In the genomic region with DNA sequence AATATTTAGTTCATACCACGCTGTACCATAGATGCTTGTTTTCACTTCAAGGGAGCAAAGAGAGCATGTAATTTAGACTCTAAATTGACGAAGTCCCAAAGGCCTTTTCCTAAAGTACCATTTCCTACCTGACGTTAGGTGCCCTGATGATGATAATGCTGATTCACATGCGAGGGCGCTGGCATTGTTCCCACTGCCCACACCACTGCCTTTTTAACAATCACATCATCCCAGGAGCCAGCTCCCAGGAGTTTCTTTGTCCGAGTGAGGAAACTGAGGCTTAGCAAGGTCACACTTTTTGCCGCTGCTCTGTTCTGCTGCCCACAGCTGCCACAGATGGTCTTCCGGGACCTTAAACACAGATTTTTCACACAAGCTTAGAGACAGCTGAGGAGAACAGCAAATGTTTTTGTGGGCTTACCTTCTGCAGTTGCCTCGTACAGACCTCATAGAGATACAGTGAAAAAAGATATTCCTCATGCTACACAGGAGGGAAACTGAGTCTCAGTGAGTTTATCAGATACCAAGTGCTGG, we compare ENCODE assay signal across 25 cellular contexts.
DNase-seq lines count a peak whose midpoint lies in the region; ATAC-seq, FAIRE-seq and TF ChIP-seq lines count a peak whose summit lies in the region.
"Had no signal": no experiment of that assay in that cellular context is flagged by ENCODE, and none has a peak within 500 bp of the region (broad histone marks: within the 10 kb centered on the region; RNA-seq: fewer than 3 reads in every experiment).

No MANE protein-coding gene starts in this region.

- peak overlapping the region; percentile 5 for H3K4me2 ChIP-seq in osteoblast (ENCODE audit: insufficient read depth, low read length)
- no peak overlapping the region for H3K4me2 ChIP-seq in hepatocyte
- H3K4me2 ChIP-seq: BLaER1, KMS-11 had no signal

- DNase-seq in natural killer cell = no peak
- no peak for DNase-seq in natural killer cell treated with Interleukin-12 subunit alpha and Interleukin-12 subunit beta and Interleukin-15 and Interleukin-18, amount 100 ng/mL, for 72 hours (ENCODE audit: low spot score)
- peak; percentile 68 for DNase-seq in bronchial epithelial cell (ENCODE audit: low read depth)
- no peak for DNase-seq in osteoblast (ENCODE audit: insufficient read length, low spot score, missing footprints)
- no peak for DNase-seq in Caco-2
- no peak for DNase-seq in effector CD4-positive, alpha-beta T cell
- no peak for DNase-seq in hepatocyte (ENCODE audit: low spot score)
- DNase-seq: CD4-positive, CD25-positive, alpha-beta regulatory T cell; HCEC 1CT; IMR-90; NCI-H1048; NCI-H1417; NCI-H187; NCI-H2081 treated with DMSO at 0.1 percent for 48 hours; NCI-H524; NCI-H748 treated with DMSO at 0.1 percent for 48 hours; NK-92 treated with Interleukin-12 subunit alpha and Interleukin-12 subunit beta, amount 100 ng/mL, for 24 hours; PC-3 had no signal

- H3K4me3 ChIP-seq in bronchial epithelial cell (ENCODE audit: low read depth, low read length) = no peak overlapping the region
- H3K4me3 ChIP-seq in osteoblast (ENCODE audit: insufficient read depth, low read length) = no peak overlapping the region
- no peak overlapping the region for H3K4me3 ChIP-seq in Caco-2 (ENCODE audit: low read depth, low read length)
- H3K4me3 ChIP-seq in hepatocyte = no peak overlapping the region
- H3K4me3 ChIP-seq: BLaER1 had no signal

- intact Hi-C loops in natural killer cell (cut with micrococcal nuclease) (no loop called here), Caco-2 (cut with micrococcal nuclease; ENCODE audit: unreplicated experiment) (no loop called here)

- WGBS in hepatocyte (ENCODE audit: low lambda C conversion rate, missing lambda C conversion rate) = 84% methylated on average over 9 of the region's 9 CpGs

- CTCF ChIA-PET in Caco-2 (lab: Charles Lee) = no interaction called here

- H3K9me3 Mint-ChIP-seq in natural killer cell (no peaks in the 10 kb centered on the region), Caco-2 (ENCODE audit: unreplicated experiment) (no peaks in the 10 kb centered on the region)
- H3K9me3 Mint-ChIP-seq in natural killer cell treated with Interleukin-12 subunit alpha and Interleukin-12 subunit beta and Interleukin-15 and Interleukin-18, amount 100 ng/mL, for 72 hours = no peaks in the 10 kb centered on the region

- TF ChIP-seq CTCF in natural killer cell (IDR thresholded peaks at IDR 0.05) (no peak), bronchial epithelial cell (IDR thresholded peaks at IDR 0.05; ENCODE audit: insufficient read depth, low read length, severe bottlenecking) (no peak), osteoblast (IDR thresholded peaks at IDR 0.05; ENCODE audit: extremely low read depth, low read depth, low read length) (no peak), Caco-2 (IDR thresholded peaks at IDR 0.05; ENCODE audit: insufficient read depth in 1 of 2, low read depth in 1 of 2, low read length in 1 of 2, severe bottlenecking in 1 of 2, unreplicated experiment in 1 of 2) (no peak), hepatocyte (IDR thresholded peaks at IDR 0.05; ENCODE audit: poor library complexity) (no peak)

- H4K20me1 ChIP-seq in osteoblast (ENCODE audit: insufficient read depth, low read length) (no peaks in the 10 kb centered on the region), hepatocyte (ENCODE audit: insufficient read depth, poor library complexity, severe bottlenecking) (no peaks in the 10 kb centered on the region)
- H4K20me1 ChIP-seq: BLaER1 had no signal

- H3K4me1 ChIP-seq in osteoblast (ENCODE audit: insufficient read depth, low read length) (peaks cover 19% of the 10 kb centered on the region), Caco-2 (no peaks in the 10 kb centered on the region), hepatocyte (ENCODE audit: insufficient read depth) (no peaks in the 10 kb centered on the region)

- POLR2A ChIA-PET in Caco-2 (lab: Charles Lee) = no interaction called here

- H3K27ac Mint-ChIP-seq in natural killer cell = peak overlapping the region; percentile 23 to 71
- peak overlapping the region in 1 of 2 donors; percentile 43 for H3K27ac Mint-ChIP-seq in natural killer cell treated with Interleukin-12 subunit alpha and Interleukin-12 subunit beta and Interleukin-15 and Interleukin-18, amount 100 ng/mL, for 72 hours
- H3K27ac Mint-ChIP-seq in Caco-2 (ENCODE audit: unreplicated experiment) = no peak overlapping the region
- H3K27ac Mint-ChIP-seq: CD4-positive, CD25-positive, alpha-beta regulatory T cell had no signal

- no peaks in the 10 kb centered on the region for H3K36me3 ChIP-seq in bronchial epithelial cell (ENCODE audit: control insufficient read depth, insufficient read depth, low read length)
- no peaks in the 10 kb centered on the region for H3K36me3 ChIP-seq in osteoblast (ENCODE audit: insufficient read depth, low read length)
- H3K36me3 ChIP-seq in Caco-2 (ENCODE audit: control insufficient read depth, insufficient read depth, low read length) = no peaks in the 10 kb centered on the region
- H3K36me3 ChIP-seq in hepatocyte (replicated peaks; ENCODE audit: insufficient read depth, low read depth) = no peaks in the 10 kb centered on the region
- H3K36me3 ChIP-seq: BLaER1 had no signal

- H3K27me3 Mint-ChIP-seq in natural killer cell (ENCODE audit: low read depth in 2 of 2) (no peaks in the 10 kb centered on the region), Caco-2 (ENCODE audit: insufficient read depth, unreplicated experiment) (peaks cover 7% of the 10 kb centered on the region)
- no peaks in the 10 kb centered on the region for H3K27me3 Mint-ChIP-seq in natural killer cell treated with Interleukin-12 subunit alpha and Interleukin-12 subunit beta and Interleukin-15 and Interleukin-18, amount 100 ng/mL, for 72 hours
- H3K27me3 Mint-ChIP-seq: CD4-positive, CD25-positive, alpha-beta regulatory T cell had no signal

- H2AFZ ChIP-seq in osteoblast (ENCODE audit: low read length) = no peak overlapping the region
- no peak overlapping the region for H2AFZ ChIP-seq in hepatocyte

- peak in 2 of 3 donors; percentile 19 to 57 for ATAC-seq in natural killer cell
- no peak for ATAC-seq in natural killer cell treated with Interleukin-12 subunit alpha and Interleukin-12 subunit beta and Interleukin-15 and Interleukin-18, amount 100 ng/mL, for 72 hours
- ATAC-seq in HG02840 (IDR thresholded peaks at IDR 0.05; ENCODE audit: low FRiP score, unreplicated experiment) = no peak
- ATAC-seq: PC-3, SK-N-SH treated with all-trans-retinoic acid at 6 μM for 48 hours had no signal

- H3K27me3 ChIP-seq in bronchial epithelial cell (ENCODE audit: control insufficient read depth, insufficient read depth, low read length) = no peaks in the 10 kb centered on the region
- H3K27me3 ChIP-seq in osteoblast (ENCODE audit: insufficient read depth, low read length) = no peaks in the 10 kb centered on the region
- H3K27me3 ChIP-seq in Caco-2 (replicated peaks; ENCODE audit: control insufficient read depth, insufficient read depth, low read length) = no peaks in the 10 kb centered on the region
- H3K27me3 ChIP-seq in hepatocyte = no peaks in the 10 kb centered on the region
- H3K27me3 ChIP-seq: BLaER1 had no signal

- H3K36me3 Mint-ChIP-seq in natural killer cell = no peaks in the 10 kb centered on the region
- H3K36me3 Mint-ChIP-seq in natural killer cell treated with Interleukin-12 subunit alpha and Interleukin-12 subunit beta and Interleukin-15 and Interleukin-18, amount 100 ng/mL, for 72 hours = peaks cover 5% of the 10 kb centered on the region
- no peaks in the 10 kb centered on the region for H3K36me3 Mint-ChIP-seq in Caco-2 (ENCODE audit: insufficient read depth, unreplicated experiment)

- H3K9me3 ChIP-seq in osteoblast (ENCODE audit: low read depth, low read length) = no peaks in the 10 kb centered on the region
- H3K9me3 ChIP-seq in Caco-2 = no peaks in the 10 kb centered on the region
- H3K9me3 ChIP-seq in hepatocyte (ENCODE audit: low read depth) = no peaks in the 10 kb centered on the region
- H3K9me3 ChIP-seq: BLaER1 had no signal

- H3K4me3 Mint-ChIP-seq in natural killer cell (peak overlapping the region; percentile 62), Caco-2 (ENCODE audit: unreplicated experiment) (no peak overlapping the region)
- no peak overlapping the region for H3K4me3 Mint-ChIP-seq in natural killer cell treated with Interleukin-12 subunit alpha and Interleukin-12 subunit beta and Interleukin-15 and Interleukin-18, amount 100 ng/mL, for 72 hours
- H3K4me3 Mint-ChIP-seq: CD4-positive, CD25-positive, alpha-beta regulatory T cell had no signal

- H3K4me1 Mint-ChIP-seq in natural killer cell (peaks cover 37 to 50% of the 10 kb centered on the region in 2 donors), Caco-2 (ENCODE audit: low read depth, unreplicated experiment) (no peaks in the 10 kb centered on the region)
- peaks cover 22 to 34% of the 10 kb centered on the region in 2 donors for H3K4me1 Mint-ChIP-seq in natural killer cell treated with Interleukin-12 subunit alpha and Interleukin-12 subunit beta and Interleukin-15 and Interleukin-18, amount 100 ng/mL, for 72 hours (ENCODE audit: low read depth in 2 of 2)

- H3K79me2 ChIP-seq in osteoblast (ENCODE audit: insufficient read depth, low read length) (no peaks in the 10 kb centered on the region), hepatocyte (no peaks in the 10 kb centered on the region)

- no TSS peak for BruUV-seq in Caco-2 (replicated peaks; lab: Mats Ljungman, UMichigan)

- H3K9me2 ChIP-seq in hepatocyte (replicated peaks; ENCODE audit: insufficient read depth) = no peaks in the 10 kb centered on the region

- H3K27ac ChIP-seq in osteoblast (ENCODE audit: low read depth, low read length) (no peak overlapping the region), hepatocyte (no peak overlapping the region)
- H3K27ac ChIP-seq: BLaER1, KMS-11 had no signal

- no peak for FAIRE-seq in bronchial epithelial cell (lab: Jason Lieb, UNC)
- FAIRE-seq: A204.1, D721Med, H1 had no signal

Comparison
In these comparisons a context has a peak if more than half of its experiments do, and no peak if none do; other contexts are left out.
1. ATAC-seq: peak in natural killer cell (2 of 3); none in natural killer cell treated with Interleukin-12 subunit alpha and Interleukin-12 subunit beta and Interleukin-15 and Interleukin-18, amount 100 ng/mL, for 72 hours (0 of 2) and HG02840 (single experiment).